ENCODE assay signal across 8 cellular contexts in genomic region chr4:155675709-155676429, GRCh38. TPM values are rescaled to one million over a fixed set of nuclear protein-coding genes. Genes with fewer than 3 reads are reported as not detected.
DNase-seq lines count a peak whose midpoint lies in the region; ATAC-seq and TF ChIP-seq lines count a peak whose summit lies in the region.
"Had no signal": no experiment of that assay in that cellular context is flagged by ENCODE, and none has a peak within 500 bp of the region (broad histone marks: within the 10 kb centered on the region; RNA-seq: fewer than 3 reads in every experiment).

No MANE protein-coding gene starts in this region.

- peak; percentile 88 for ATAC-seq in GM21423 (IDR thresholded peaks at IDR 0.05; ENCODE audit: unreplicated experiment)
- ATAC-seq in upper lobe of right lung, result peak; percentile 75
- no peak for ATAC-seq in GM19023 (IDR thresholded peaks at IDR 0.05; ENCODE audit: unreplicated experiment)

- DNase-seq in Karpas-422 (peak; percentile 95), cardiac muscle cell (ENCODE audit: low read depth in 1 of 2, low spot score in 1 of 2) (peak in 1 of 2 donors; percentile 39), upper lobe of right lung (no peak), dedifferentiated amniotic fluid mesenchymal stem cell (ENCODE audit: extremely low spot score) (no peak), H7 (no peak)
- DNase-seq: T1000 had no signal

- no peaks in the 10 kb centered on the region for H3K27me3 ChIP-seq in Karpas-422 (ENCODE audit: low read length)
- H3K27me3 ChIP-seq in cardiac muscle cell, result no peaks in the 10 kb centered on the region
- H3K27me3 ChIP-seq in upper lobe of right lung, result no peaks in the 10 kb centered on the region
- H3K27me3 ChIP-seq in H7 (ENCODE audit: control insufficient read depth, insufficient read depth, low read length), result peaks cover 14% of the 10 kb centered on the region

- peak overlapping the region; percentile 36 for H3K4me3 ChIP-seq in Karpas-422 (ENCODE audit: low read length)
- no peak overlapping the region for H3K4me3 ChIP-seq in cardiac muscle cell
- H3K4me3 ChIP-seq in upper lobe of right lung, result no peak overlapping the region
- no peak overlapping the region for H3K4me3 ChIP-seq in H7 (ENCODE audit: insufficient read depth, low read depth, low read length)

- peak overlapping the region; percentile 22; the same call in 1 of the 2 replicates for H2AFZ ChIP-seq in Karpas-422 (ENCODE audit: low read length)

- intact Hi-C loops in upper lobe of right lung (cut with DNase I), result no loop called here

- H3K36me3 ChIP-seq in Karpas-422 (ENCODE audit: insufficient read depth, low read length) (no peaks in the 10 kb centered on the region; the same call in 1 of the 2 replicates), cardiac muscle cell (no peaks in the 10 kb centered on the region), upper lobe of right lung (no peaks in the 10 kb centered on the region), H7 (replicated peaks; ENCODE audit: control insufficient read depth, insufficient read depth, low read length) (no peaks in the 10 kb centered on the region)

- peak overlapping the region; percentile 60 for H3K9ac ChIP-seq in Karpas-422 (ENCODE audit: low read length)

- H3K9me3 ChIP-seq in Karpas-422 (ENCODE audit: low read length), result no peaks in the 10 kb centered on the region
- no peaks in the 10 kb centered on the region for H3K9me3 ChIP-seq in cardiac muscle cell (ENCODE audit: low read depth)
- H3K9me3 ChIP-seq in upper lobe of right lung, result no peaks in the 10 kb centered on the region

- H3K4me1 ChIP-seq in Karpas-422 (ENCODE audit: low read length) (peaks cover 86% of the 10 kb centered on the region), cardiac muscle cell (ENCODE audit: low read depth) (peaks cover 85% of the 10 kb centered on the region), upper lobe of right lung (peaks cover 48% of the 10 kb centered on the region)

- TF ChIP-seq CTCF in cardiac muscle cell (IDR thresholded peaks at IDR 0.05; ENCODE audit: low read depth, low read length), result no peak
- TF ChIP-seq CTCF in upper lobe of right lung (IDR thresholded peaks at IDR 0.05), result no peak

- H3K4me2 ChIP-seq in Karpas-422 (ENCODE audit: low read depth, low read length, poor library complexity, severe bottlenecking), result peak overlapping the region; percentile 57

- no peaks in the 10 kb centered on the region for H3K79me2 ChIP-seq in Karpas-422 (ENCODE audit: low read length)

- H3K27ac ChIP-seq in Karpas-422 (ENCODE audit: low read length), result peak overlapping the region; percentile 93
- peak overlapping the region; percentile 99 for H3K27ac ChIP-seq in cardiac muscle cell
- H3K27ac ChIP-seq in upper lobe of right lung, result peak overlapping the region; percentile 17

- H3K9me2 ChIP-seq in Karpas-422 (replicated peaks; ENCODE audit: insufficient read depth, low read length), result no peaks in the 10 kb centered on the region

- H4K20me1 ChIP-seq in Karpas-422 (ENCODE audit: insufficient read depth, low read depth, low read length), result no peaks in the 10 kb centered on the region

RNA-seq across cellular contexts. Expression of gene GUCY1A1, which starts 9.2 kb away (rescaled TPM):
- total RNA-seq in Karpas-422 (2014; rRNA removed; shearing (Covaris generic); ENCODE audit: low replicate concordance), result 3.0 and 6.1 TPM in 2 replicates
- total RNA-seq in cardiac muscle cell (123 TPM in 2 replicates), upper lobe of right lung (76.0 TPM)
- polyA plus RNA-seq in cardiac muscle cell, result 92.9 and 111 TPM in 2 replicates
- total RNA-seq in H7 (2014; rRNA removed; shearing (Covaris generic)), result 0.10 TPM in 1 of 2 replicates, not detected in the other

Comparison
In these comparisons a context has a peak if more than half of its experiments do, and no peak if none do; other contexts are left out.
1. H3K27ac ChIP-seq: peak in every context shown above with its lines; median percentile 99 in cardiac muscle cell; 93 in Karpas-422; 17 in upper lobe of right lung.
2. RNA of gene GUCY1A1, which starts 9.2 kb away (total RNA-seq): 123 TPM in cardiac muscle cell and 76.0 TPM in upper lobe of right lung (single experiment); 3.0 to 6.1 TPM in Karpas-422 and 0.10 TPM in H7; every median in the first group is over 10 times any median in the second.